ENCODE assay signal across 25 cellular contexts in the genomic region with DNA sequence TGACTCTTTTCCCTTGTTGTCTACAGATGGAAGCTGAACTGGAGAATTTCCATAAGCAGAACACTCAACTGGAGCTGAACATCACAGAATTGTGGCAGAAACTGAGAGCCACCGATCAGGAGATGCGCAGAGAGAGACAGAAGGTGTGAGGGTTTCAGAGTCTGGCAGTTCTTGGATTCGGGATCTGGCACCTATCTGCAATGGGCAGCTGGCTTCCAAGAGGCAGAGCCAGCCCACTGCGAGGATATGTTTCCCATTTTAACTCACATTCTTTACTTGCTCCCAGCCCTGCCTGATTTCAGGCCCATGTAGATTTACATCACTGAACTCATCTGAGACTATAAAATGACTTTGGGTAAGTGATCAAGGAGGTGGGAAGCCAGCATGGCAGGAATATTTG. TPM values are rescaled to one million over a fixed set of nuclear protein-coding genes. Genes with fewer than 3 reads are reported as not detected.
A peak's percentile ranks its signal among the peaks of the same experiment; 100 is the strongest.
DNase-seq lines count a peak whose midpoint lies in the region; ATAC-seq, FAIRE-seq and TF ChIP-seq lines count a peak whose summit lies in the region.
"Had no signal": no experiment of that assay in that cellular context is flagged by ENCODE, and none has a peak within 500 bp of the region (broad histone marks: within the 10 kb centered on the region; RNA-seq: fewer than 3 reads in every experiment).

No MANE protein-coding gene starts in this region.

- dilution Hi-C loops in endothelial cell of umbilical vein (cut with MboI; ENCODE audit: extremely low pct_ligation_motif_present, low sequenced_read_pairs), result loop anchor here (25.0 kb wide), 1 partner anchor 180 kb away; no protein-coding TSS in a partner anchor

- TF ChIP-seq CTCF in AG10803 (conservative IDR thresholded peaks at IDR 0.05; ENCODE audit: low read length) (no peak), endothelial cell of umbilical vein (IDR thresholded peaks at IDR 0.05; ENCODE audit: extremely low read depth in 1 of 2, insufficient read depth in 1 of 2, low read depth in 1 of 2, low read length in 2 of 2) (no peak)

- no peaks in the 10 kb centered on the region for H3K36me3 Mint-ChIP-seq in CD8-positive, alpha-beta memory T cell
- H3K36me3 Mint-ChIP-seq: activated naive CD4-positive, alpha-beta T cell treated with anti-CD3 and anti-CD28 coated beads, Interleukin-2, amount 50 U/mL, for 72 hours; natural killer cell treated with Interleukin-12 subunit alpha and Interleukin-12 subunit beta and Interleukin-15 and Interleukin-18, amount 100 ng/mL, for 72 hours; stimulated activated effector memory CD8-positive, alpha-beta T cell treated with anti-CD3 and anti-CD28 coated beads, Interleukin-12 subunit alpha, Interleukin-12 subunit beta, amount 100 ng/mL, for 72 hours had no signal

- no peak overlapping the region for H3K27ac Mint-ChIP-seq in CD8-positive, alpha-beta memory T cell
- H3K27ac Mint-ChIP-seq: activated CD4-positive, alpha-beta memory T cell treated with anti-CD3 and anti-CD28 coated beads, Interleukin-2, amount 10 ng/mL, durations not matched to agents 7 days and 5 days; activated naive CD4-positive, alpha-beta T cell treated with anti-CD3 and anti-CD28 coated beads, Interleukin-2, amount 50 U/mL, for 72 hours; activated T-cell treated with anti-CD3 and anti-CD28 coated beads, Interleukin-2, amount 50 U/mL, for 72 hours; natural killer cell treated with Interleukin-12 subunit alpha and Interleukin-12 subunit beta and Interleukin-15 and Interleukin-18, amount 100 ng/mL, for 72 hours; progenitor cell of endocrine pancreas; stimulated activated effector memory CD8-positive, alpha-beta T cell treated with anti-CD3 and anti-CD28 coated beads, Interleukin-12 subunit alpha, Interleukin-12 subunit beta, amount 100 ng/mL, for 72 hours; T-helper 1 cell treated with Interleukin-12 subunit alpha and Interleukin-12 subunit beta and Interleukin-4 antibody, amounts not matched to agents 30 μg/mL and 1 μg/mL, for 36 hours had no signal

- no peaks in the 10 kb centered on the region for H3K4me1 Mint-ChIP-seq in CD8-positive, alpha-beta memory T cell
- H3K4me1 Mint-ChIP-seq: activated CD4-positive, alpha-beta memory T cell treated with anti-CD3 and anti-CD28 coated beads, Interleukin-2, amount 10 ng/mL, durations not matched to agents 7 days and 5 days; stimulated activated effector memory CD8-positive, alpha-beta T cell treated with anti-CD3 and anti-CD28 coated beads, Interleukin-12 subunit alpha, Interleukin-12 subunit beta, amount 100 ng/mL, for 72 hours had no signal

- BruUV-seq in endothelial cell of umbilical vein (replicated peaks; lab: Mats Ljungman, UMichigan), result TSS peak; percentile 96

- no peak for TF ChIP-seq POLR2A in endothelial cell of umbilical vein (IDR thresholded peaks at IDR 0.05; ENCODE audit: low read depth, low read length)

- peaks cover 2 to 4% of the 10 kb centered on the region in 2 donors for H3K27me3 Mint-ChIP-seq in CD8-positive, alpha-beta memory T cell

- H3K79me2 ChIP-seq in endothelial cell of umbilical vein (ENCODE audit: control insufficient read depth, insufficient read depth, low read length), result no peaks in the 10 kb centered on the region

- CTCF ChIA-PET in endothelial cell of umbilical vein (lab: Charles Lee), result interaction anchor here (1.0 to 7.4 kb wide), 7 partner anchors 61 to 531 kb away, joined by 3 to 269 read pairs (median 4); a partner anchor contains a TSS
- CTCF ChIA-PET in CD8-positive, alpha-beta memory T cell (lab: Charles Lee), result no interaction called here

- peaks cover 14% of the 10 kb centered on the region for H3K4me1 ChIP-seq in endothelial cell of umbilical vein (ENCODE audit: control insufficient read depth, extremely low read depth, insufficient read depth, low read length)
- H3K4me1 ChIP-seq in CD8-positive, alpha-beta memory T cell (ENCODE audit: insufficient read depth, low read length), result no peaks in the 10 kb centered on the region

- H3K9ac ChIP-seq in endothelial cell of umbilical vein (replicated peaks; ENCODE audit: extremely low read depth, insufficient read depth, low read length), result peak overlapping the region; percentile 51

- H3K36me3 ChIP-seq in endothelial cell of umbilical vein (ENCODE audit: control insufficient read depth in 2 of 2, extremely low read depth in 1 of 2, insufficient read depth in 2 of 2, low read length in 2 of 2), result no peaks in the 10 kb centered on the region
- no peaks in the 10 kb centered on the region for H3K36me3 ChIP-seq in CD8-positive, alpha-beta memory T cell (ENCODE audit: insufficient read depth, low read length)
- H3K36me3 ChIP-seq: esophagus squamous epithelium, MG63, transverse colon had no signal

- H3K4me3 Mint-ChIP-seq in CD8-positive, alpha-beta memory T cell, result no peak overlapping the region
- H3K4me3 Mint-ChIP-seq: activated CD4-positive, alpha-beta memory T cell treated with anti-CD3 and anti-CD28 coated beads, Interleukin-2, amount 10 ng/mL, durations not matched to agents 7 days and 5 days; activated T-cell treated with anti-CD3 and anti-CD28 coated beads, Interleukin-2, amount 50 U/mL, for 72 hours; natural killer cell treated with Interleukin-12 subunit alpha and Interleukin-12 subunit beta and Interleukin-15 and Interleukin-18, amount 100 ng/mL, for 72 hours; stimulated activated effector memory CD8-positive, alpha-beta T cell treated with anti-CD3 and anti-CD28 coated beads, Interleukin-12 subunit alpha, Interleukin-12 subunit beta, amount 100 ng/mL, for 72 hours; T-helper 1 cell treated with Interleukin-12 subunit alpha and Interleukin-12 subunit beta and Interleukin-4 antibody, amounts not matched to agents 30 μg/mL and 1 μg/mL, for 36 hours had no signal

- no peak for FAIRE-seq in endothelial cell of umbilical vein (lab: Jason Lieb, UNC)
- no peak for FAIRE-seq in HTR-8/SVneo (lab: Jason Lieb, UNC)
- FAIRE-seq: islet of Langerhans had no signal

- H3K27me3 ChIP-seq in endothelial cell of umbilical vein (ENCODE audit: control insufficient read depth in 2 of 2, insufficient read depth in 2 of 2, low read length in 2 of 2), result no peaks in the 10 kb centered on the region
- H3K27me3 ChIP-seq in CD8-positive, alpha-beta memory T cell (ENCODE audit: insufficient read depth, low read length, poor library complexity, severe bottlenecking), result no peaks in the 10 kb centered on the region
- H3K27me3 ChIP-seq: esophagus squamous epithelium, MG63, transverse colon had no signal

- DNase-seq in AG10803 (ENCODE audit: low read depth), result peak; percentile 26
- DNase-seq in endothelial cell of umbilical vein (ENCODE audit: low read depth, low spot score), result no peak
- DNase-seq in posterior cingulate gyrus, result peak in 7 of 10 donors; percentile 42 to 90 (median 46)
- no peak for DNase-seq in CD8-positive, alpha-beta memory T cell
- DNase-seq in stimulated activated CD4-positive, alpha-beta T cell treated with anti-CD3 and anti-CD28 coated beads, Interleukin-1b, Interleukin-23, amount 100 ng/mL, for 48 hours, result no peak
- DNase-seq in HTR-8/SVneo (ENCODE audit: insufficient read length, low spot score), result no peak
- DNase-seq: activated CD4-positive, alpha-beta memory T cell treated with anti-CD3 and anti-CD28 coated beads, Interleukin-2, amount 10 ng/mL, durations not matched to agents 7 days and 5 days; activated T-cell treated with anti-CD3 and anti-CD28 coated beads, Interleukin-2, amount 50 U/mL, for 72 hours; effector CD4-positive, alpha-beta T cell; esophagus squamous epithelium; head of caudate nucleus; NCI-H1930; NCI-H510A; SHP77; transverse colon had no signal

- peak overlapping the region; percentile 87 for H2AFZ ChIP-seq in endothelial cell of umbilical vein (ENCODE audit: low read depth, low read length)

- intact Hi-C loops in endothelial cell of umbilical vein (cut with micrococcal nuclease), result no loop called here
- intact Hi-C loops in posterior cingulate gyrus (cut with DNase I), result no loop called here

- POLR2A ChIA-PET in endothelial cell of umbilical vein (lab: Charles Lee), result interaction anchor here (0.8 to 2.1 kb wide), 3 partner anchors 12 to 195 kb away, joined by 3 to 8 read pairs (median 5); no protein-coding TSS in a partner anchor
- POLR2A ChIA-PET in CD8-positive, alpha-beta memory T cell (lab: Charles Lee), result no interaction called here

- peak overlapping the region; percentile 83 for H3K4me2 ChIP-seq in endothelial cell of umbilical vein (ENCODE audit: insufficient read depth, low read length)

- H3K4me3 ChIP-seq in AG10803 (ENCODE audit: low read length) (no peak overlapping the region), endothelial cell of umbilical vein (replicated peaks in 1 of 3; ENCODE audit: insufficient read depth in 1 of 3, low read depth in 1 of 3, low read length in 3 of 3) (peak overlapping the region in 1 of 3 experiments; percentile 32)
- H3K4me3 ChIP-seq in CD8-positive, alpha-beta memory T cell (ENCODE audit: low read length), result no peak overlapping the region
- H3K4me3 ChIP-seq: esophagus squamous epithelium, MG63, transverse colon had no signal

- no peaks in the 10 kb centered on the region for H3K9me1 ChIP-seq in endothelial cell of umbilical vein (replicated peaks; ENCODE audit: control insufficient read depth, extremely low read depth, insufficient read depth, low read length)

- no peaks in the 10 kb centered on the region for H4K20me1 ChIP-seq in endothelial cell of umbilical vein (replicated peaks; ENCODE audit: control insufficient read depth, extremely low read depth, insufficient read depth, low read length)

- peak; percentile 46 for ATAC-seq in SK-N-SH treated with all-trans-retinoic acid at 6 μM for 48 hours
- no peak for ATAC-seq in HG02970 (IDR thresholded peaks at IDR 0.05; ENCODE audit: low FRiP score, unreplicated experiment)
- ATAC-seq: activated naive CD4-positive, alpha-beta T cell treated with anti-CD3 and anti-CD28 coated beads, Interleukin-2, amount 50 U/mL, for 72 hours; activated T-cell treated with anti-CD3 and anti-CD28 coated beads, Interleukin-2, amount 50 U/mL, for 72 hours; natural killer cell treated with Interleukin-12 subunit alpha and Interleukin-12 subunit beta and Interleukin-15 and Interleukin-18, amount 100 ng/mL, for 72 hours; stimulated activated effector memory CD8-positive, alpha-beta T cell treated with anti-CD3 and anti-CD28 coated beads, Interleukin-12 subunit alpha, Interleukin-12 subunit beta, amount 100 ng/mL, for 72 hours had no signal

- peaks cover 0 to 1% (median 0%) of the 10 kb centered on the region in 5 donors for H3K9me3 Mint-ChIP-seq in CD8-positive, alpha-beta memory T cell
- H3K9me3 Mint-ChIP-seq: activated CD4-positive, alpha-beta memory T cell treated with anti-CD3 and anti-CD28 coated beads, Interleukin-2, amount 10 ng/mL, durations not matched to agents 7 days and 5 days; activated naive CD4-positive, alpha-beta T cell treated with anti-CD3 and anti-CD28 coated beads, Interleukin-2, amount 50 U/mL, for 72 hours; activated T-cell treated with anti-CD3 and anti-CD28 coated beads, Interleukin-2, amount 50 U/mL, for 72 hours; natural killer cell treated with Interleukin-12 subunit alpha and Interleukin-12 subunit beta and Interleukin-15 and Interleukin-18, amount 100 ng/mL, for 72 hours; stimulated activated effector memory CD8-positive, alpha-beta T cell treated with anti-CD3 and anti-CD28 coated beads, Interleukin-12 subunit alpha, Interleukin-12 subunit beta, amount 100 ng/mL, for 72 hours; T-helper 1 cell treated with Interleukin-12 subunit alpha and Interleukin-12 subunit beta and Interleukin-4 antibody, amounts not matched to agents 30 μg/mL and 1 μg/mL, for 36 hours had no signal

- H3K27ac ChIP-seq in endothelial cell of umbilical vein (ENCODE audit: insufficient read depth, low read depth, low read length), result peak overlapping the region; percentile 84
- H3K27ac ChIP-seq in CD8-positive, alpha-beta memory T cell (ENCODE audit: low read depth, low read length), result no peak overlapping the region
- H3K27ac ChIP-seq: esophagus squamous epithelium, transverse colon had no signal

- no peaks in the 10 kb centered on the region for H3K9me3 ChIP-seq in endothelial cell of umbilical vein (replicated peaks; ENCODE audit: control insufficient read depth, insufficient read depth, low read length)
- H3K9me3 ChIP-seq in CD8-positive, alpha-beta memory T cell (ENCODE audit: low read length), result no peaks in the 10 kb centered on the region
- H3K9me3 ChIP-seq: esophagus squamous epithelium, MG63, transverse colon had no signal

RNA-seq across cellular contexts. Expression of a gene that starts 37.3 kb away (rescaled TPM):
- total RNA-seq in endothelial cell of umbilical vein, result not detected in 2 replicates
- polyA plus RNA-seq in endothelial cell of umbilical vein, result 0.06 and 0.17 TPM in 2 replicates
- polyA plus RNA-seq in endothelial cell of umbilical vein (2011; cell fraction: cytosol; rRNA removed), result 0.11 and 0.12 TPM in 2 replicates
- polyA plus RNA-seq in endothelial cell of umbilical vein (2011; cell fraction: nucleus; rRNA removed), result 0.08 TPM in 1 of 2 replicates, not detected in the other
- polyA plus RNA-seq in endothelial cell of umbilical vein (2012), result not detected in 2 replicates
- not detected in 2 replicates for polyA minus RNA-seq in endothelial cell of umbilical vein
- not detected for polyA minus RNA-seq in endothelial cell of umbilical vein (2011; cell fraction: cytosol; rRNA and poly(A)+ RNA removed)
- not detected in 2 replicates for polyA minus RNA-seq in endothelial cell of umbilical vein (2011; cell fraction: nucleus; rRNA and poly(A)+ RNA removed)
- not detected for total RNA-seq in CD8-positive, alpha-beta memory T cell
- polyA plus RNA-seq in CD8-positive, alpha-beta memory T cell, result not detected
- total RNA-seq: activated CD4-positive, alpha-beta memory T cell treated with anti-CD3 and anti-CD28 coated beads, Interleukin-2, amount 10 ng/mL, durations not matched to agents 7 days and 5 days; activated T-cell treated with anti-CD3 and anti-CD28 coated beads, Interleukin-2, amount 50 U/mL, for 72 hours; Daoy; natural killer cell treated with Interleukin-12 subunit alpha and Interleukin-12 subunit beta and Interleukin-15 and Interleukin-18, amount 100 ng/mL, for 72 hours had no signal

RNA-seq across cellular contexts. Expression of a gene that starts 52.9 kb away (rescaled TPM):
- not detected in 2 replicates for total RNA-seq in endothelial cell of umbilical vein
- not detected in 2 replicates for polyA plus RNA-seq in endothelial cell of umbilical vein
- polyA plus RNA-seq in endothelial cell of umbilical vein (2011; cell fraction: cytosol; rRNA removed), result not detected in 2 replicates
- not detected in 2 replicates for polyA plus RNA-seq in endothelial cell of umbilical vein (2011; cell fraction: nucleus; rRNA removed)
- not detected in 2 replicates for polyA plus RNA-seq in endothelial cell of umbilical vein (2012)
- polyA minus RNA-seq in endothelial cell of umbilical vein, result not detected in 2 replicates
- not detected for polyA minus RNA-seq in endothelial cell of umbilical vein (2011; cell fraction: cytosol; rRNA and poly(A)+ RNA removed)
- not detected in 2 replicates for polyA minus RNA-seq in endothelial cell of umbilical vein (2011; cell fraction: nucleus; rRNA and poly(A)+ RNA removed)
- total RNA-seq in CD8-positive, alpha-beta memory T cell, result not detected
- polyA plus RNA-seq in CD8-positive, alpha-beta memory T cell, result not detected
- total RNA-seq: activated CD4-positive, alpha-beta memory T cell treated with anti-CD3 and anti-CD28 coated beads, Interleukin-2, amount 10 ng/mL, durations not matched to agents 7 days and 5 days; activated naive CD4-positive, alpha-beta T cell treated with anti-CD3 and anti-CD28 coated beads, Interleukin-2, amount 50 U/mL, for 72 hours; Daoy; natural killer cell treated with Interleukin-12 subunit alpha and Interleukin-12 subunit beta and Interleukin-15 and Interleukin-18, amount 100 ng/mL, for 72 hours had no signal

Comparison
In these comparisons a context has a peak if more than half of its experiments do, and no peak if none do; other contexts are left out.
1. DNase-seq: peak in AG10803 (single experiment) and posterior cingulate gyrus (7 of 10); none in endothelial cell of umbilical vein (single experiment), CD8-positive, alpha-beta memory T cell (0 of 5), stimulated activated CD4-positive, alpha-beta T cell treated with anti-CD3 and anti-CD28 coated beads, Interleukin-1b, Interleukin-23, amount 100 ng/mL, for 48 hours (single experiment) and HTR-8/SVneo (single experiment).